Comparison of ENCODE assay signal across 8 cellular contexts in genomic region chr14:51650721-51651387, GRCh38. TPM values are rescaled to one million over a fixed set of nuclear protein-coding genes. Genes with fewer than 3 reads are reported as not detected.
DNase-seq lines count a peak whose midpoint lies in the region; ATAC-seq and TF ChIP-seq lines count a peak whose summit lies in the region.

No MANE protein-coding gene starts in this region.

- H3K4me3 Mint-ChIP-seq in Caco-2 (ENCODE audit: unreplicated experiment): peak overlapping the region; percentile 77

- no peaks in the 10 kb centered on the region for H4K20me1 ChIP-seq in Loucy (ENCODE audit: insufficient read depth, low read length, poor library complexity, severe bottlenecking)

- no peaks in the 10 kb centered on the region for H3F3A ChIP-seq in Loucy (ENCODE audit: low read depth)

- BruUV-seq in Caco-2 (replicated peaks; lab: Mats Ljungman, UMichigan): TSS peak; percentile 54

- H3K79me2 ChIP-seq in Loucy (ENCODE audit: insufficient read depth, low read length): 0 out of 2 replicates have a peak, but pooled peaks cover 4% of the 10 kb centered on the region

- TF ChIP-seq EP300 in tibial nerve (IDR thresholded peaks at IDR 0.05): no peak

- peak overlapping the region; percentile 79 for H3K4me2 ChIP-seq in Loucy (ENCODE audit: low read depth, low read length, poor library complexity, severe bottlenecking)

- peak overlapping the region; percentile 96 for H3K4me3 ChIP-seq in Caco-2 (ENCODE audit: low read depth, low read length)
- H3K4me3 ChIP-seq in Loucy (ENCODE audit: low read length, poor library complexity, severe bottlenecking): peak overlapping the region; percentile 83
- peak overlapping the region; percentile 84 to 91 for H3K4me3 ChIP-seq in cardiac fibroblast (replicated peaks in 1 of 2; ENCODE audit: low read depth in 2 of 2, low read length in 2 of 2)
- peak overlapping the region; percentile 64 to 92 (median 74) for H3K4me3 ChIP-seq in right lobe of liver
- H3K4me3 ChIP-seq in tibial nerve: peak overlapping the region; percentile 80 to 93 (median 86)

- H3K27ac ChIP-seq in right lobe of liver (peak overlapping the region; percentile 88 to 92 (median 91)), tibial nerve (peak overlapping the region; percentile 94 to 100 (median 96))

- H3K4me1 ChIP-seq in Caco-2 (peaks cover 45% of the 10 kb centered on the region), Loucy (ENCODE audit: insufficient read depth, low read length, poor library complexity, severe bottlenecking) (peaks cover 34% of the 10 kb centered on the region), right lobe of liver (peaks cover 0 to 10% (median 4%) of the 10 kb centered on the region in 4 donors), tibial nerve (peaks cover 0 to 42% (median 13%) of the 10 kb centered on the region in 4 donors)

- no peaks in the 10 kb centered on the region for H3K9me3 Mint-ChIP-seq in Caco-2 (ENCODE audit: unreplicated experiment)

- H3K9me2 ChIP-seq in Loucy (replicated peaks; ENCODE audit: low read depth, low read length): no peaks in the 10 kb centered on the region

- POLR2A ChIA-PET in Caco-2 (lab: Charles Lee) (interaction anchor here (0.6 to 2.6 kb wide), 8 partner anchors 18 to 159 kb away, joined by 3 to 6 read pairs (median 4); no protein-coding TSS in a partner anchor), GM10248 (lab: Yijun Ruan, JAX) (no interaction called here)

- H3K36me3 Mint-ChIP-seq in Caco-2 (ENCODE audit: insufficient read depth, unreplicated experiment): peaks cover 15% of the 10 kb centered on the region

- peaks cover 41% of the 10 kb centered on the region for H3K4me1 Mint-ChIP-seq in Caco-2 (ENCODE audit: low read depth, unreplicated experiment)

- peak overlapping the region; percentile 97 for H2AFZ ChIP-seq in Loucy (ENCODE audit: low read length)

- H3K27me3 Mint-ChIP-seq in Caco-2 (ENCODE audit: insufficient read depth, unreplicated experiment): no peaks in the 10 kb centered on the region

- DNase-seq in Caco-2 (peak; percentile 32 to 38), cardiac fibroblast (ENCODE audit: low read depth in 2 of 2) (peak in 1 of 2 donors; percentile 43), right lobe of liver (peak in 2 of 3 donors; percentile 37 to 58), tibial nerve (ENCODE audit: low spot score in 2 of 2) (peak in 1 of 2 donors; percentile 24), GF-D8 (lab: John Stamatoyannopoulos, UW) (no peak), GM10248 (ENCODE audit: extremely low spot score) (no peak)

- H3K9me3 ChIP-seq in Caco-2 (no peaks in the 10 kb centered on the region), Loucy (ENCODE audit: insufficient read depth, low read depth, low read length) (no peaks in the 10 kb centered on the region), right lobe of liver (no peaks in the 10 kb centered on the region), tibial nerve (no peaks in the 10 kb centered on the region)

- WGBS in right lobe of liver (ENCODE audit: insufficient coverage, low coverage, low lambda C conversion rate, missing lambda C conversion rate): 10% methylated on average over 14 of the region's 30 CpGs
- WGBS in tibial nerve, 2 donors: 2 to 3% methylated on average over 26 to 30 of the region's 30 CpGs

- peak overlapping the region; percentile 77 for H3K9ac ChIP-seq in Loucy (ENCODE audit: low read depth, low read length, poor library complexity, severe bottlenecking)

- peak; percentile 83 for TF ChIP-seq POLR2A in right lobe of liver (IDR thresholded peaks at IDR 0.05)
- peak; percentile 48 to 78 for TF ChIP-seq POLR2A in tibial nerve (IDR thresholded peaks at IDR 0.05)

- peak in 3 of 4 donors; percentile 4 to 31 (median 9) for ATAC-seq in right lobe of liver
- no peak for ATAC-seq in HG03025 (IDR thresholded peaks at IDR 0.05; ENCODE audit: low FRiP score, unreplicated experiment)

- intact Hi-C loops in Caco-2 (cut with micrococcal nuclease; ENCODE audit: unreplicated experiment) (loop anchor here (1.0 to 10.0 kb wide), 5 partner anchors 13 to 334 kb away; partner anchors contain the start of gene RTRAF), right lobe of liver (cut with DNase I) (no loop called here)

- no peaks in the 10 kb centered on the region for H3K36me3 ChIP-seq in Caco-2 (ENCODE audit: control insufficient read depth, insufficient read depth, low read length)
- no peaks in the 10 kb centered on the region for H3K36me3 ChIP-seq in Loucy (ENCODE audit: insufficient read depth, low read length)
- H3K36me3 ChIP-seq in right lobe of liver: no peaks in the 10 kb centered on the region
- peaks cover 0 to 4% (median 0%) of the 10 kb centered on the region in 3 donors for H3K36me3 ChIP-seq in tibial nerve

- H3K27me3 ChIP-seq in Caco-2 (replicated peaks; ENCODE audit: control insufficient read depth, insufficient read depth, low read length): no peaks in the 10 kb centered on the region
- H3K27me3 ChIP-seq in Loucy (ENCODE audit: insufficient read depth, low read length, poor library complexity, severe bottlenecking): no peaks in the 10 kb centered on the region
- no peaks in the 10 kb centered on the region for H3K27me3 ChIP-seq in right lobe of liver
- H3K27me3 ChIP-seq in tibial nerve: no peaks in the 10 kb centered on the region

- CTCF ChIA-PET in Caco-2 (lab: Charles Lee) (interaction anchor here (0.6 to 2.2 kb wide), 25 partner anchors 12 to 593 kb away, joined by 3 to 18 read pairs (median 5); no protein-coding TSS in a partner anchor), GM10248 (lab: Yijun Ruan, JAX) (interaction anchor here (1.0 to 1.1 kb wide), 2 partner anchors 30 to 178 kb away, joined by 3 read pairs; no protein-coding TSS in a partner anchor)

- no peak for TF ChIP-seq CTCF in Caco-2 (IDR thresholded peaks at IDR 0.05; ENCODE audit: insufficient read depth in 1 of 2, low read depth in 1 of 2, low read length in 1 of 2, severe bottlenecking in 1 of 2, unreplicated experiment in 1 of 2)
- no peak for TF ChIP-seq CTCF in Loucy (conservative IDR thresholded peaks at IDR 0.05; ENCODE audit: low read length)
- no peak for TF ChIP-seq CTCF in cardiac fibroblast (IDR thresholded peaks at IDR 0.05; ENCODE audit: low read depth, low read length)
- no peak for TF ChIP-seq CTCF in right lobe of liver (IDR thresholded peaks at IDR 0.05)
- TF ChIP-seq CTCF in tibial nerve (IDR thresholded peaks at IDR 0.05): peak in 1 of 5 experiments; percentile 21
- no peak for TF ChIP-seq CTCF in GM10248 (IDR thresholded peaks at IDR 0.05; ENCODE audit: control extremely low read depth, extremely low read depth, low read depth, missing control alignments)

- H3K27ac Mint-ChIP-seq in Caco-2 (ENCODE audit: unreplicated experiment): peak overlapping the region; percentile 82

RNA-seq across cellular contexts. Expression of gene FRMD6, which starts 0.9 kb away (rescaled TPM):
- total RNA-seq in Caco-2 (2022) (35.7 and 42.2 TPM in 2 replicates), right lobe of liver (10 to 100 TPM in 1 of 6 experiments, 1 to 10 TPM in 5; 4.2 to 23.7 (median 5.9) TPM), tibial nerve (10 to 100 TPM; 31.6 to 52.4 (median 44.9) TPM)

Comparison
In these comparisons a context has a peak if more than half of its experiments do, and no peak if none do; other contexts are left out.
1. DNase-seq: peak in Caco-2 (2 of 2) and right lobe of liver (2 of 3); none in GF-D8 (single experiment) and GM10248 (single experiment).
2. Peak in every context shown above with its lines, with median percentiles within 50 percentile points of each other: H3K4me3 ChIP-seq.